Comparison of ENCODE assay signal across 8 cellular contexts in the genomic region with DNA sequence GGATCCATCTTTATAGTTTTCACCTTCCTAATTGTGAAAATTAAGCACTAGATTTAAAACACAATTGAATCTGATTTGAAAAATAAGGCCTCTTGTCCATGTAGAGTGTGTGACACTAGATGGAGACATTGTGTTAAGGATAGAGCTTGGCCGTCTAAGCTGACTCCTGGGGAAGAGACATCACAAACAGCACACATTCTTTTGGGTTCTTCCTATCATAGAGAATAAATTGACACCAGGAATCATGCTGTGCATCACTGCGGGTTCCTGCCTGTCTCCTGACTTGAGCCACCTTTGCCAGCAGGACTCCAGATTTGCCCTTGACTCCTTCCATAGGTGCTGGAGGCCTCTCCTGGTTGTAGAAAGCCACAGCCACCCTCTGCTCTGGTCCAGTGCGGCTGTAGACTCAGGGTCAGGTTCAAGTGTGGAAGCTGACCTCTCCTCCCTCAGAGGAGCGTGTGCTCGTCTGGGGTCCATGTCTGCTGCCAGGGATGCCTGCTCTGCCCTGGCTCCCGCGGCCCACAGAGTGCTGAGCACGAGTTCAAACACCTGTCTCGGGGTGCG. TPM values are rescaled to one million over a fixed set of nuclear protein-coding genes. Genes with fewer than 3 reads are reported as not detected.
DNase-seq lines count a peak whose midpoint lies in the region; ATAC-seq and TF ChIP-seq lines count a peak whose summit lies in the region.

No MANE protein-coding gene starts in this region.

- DNase-seq in AG08396 (ENCODE audit: low spot score), result peak; percentile 83
- DNase-seq in NCI-H146 treated with DMSO at 0.1 percent for 48 hours (lab: John Stamatoyannopoulos, UW; ENCODE audit: unreplicated experiment), result peak; percentile 33
- DNase-seq in SKM-1 (lab: John Stamatoyannopoulos, UW; ENCODE audit: unreplicated experiment), result peak; percentile 50
- DNase-seq in epidermal melanocyte (ENCODE audit: insufficient read length, low spot score), result peak; percentile 66
- DNase-seq in mucosa of gallbladder (ENCODE audit: low spot score), result peak; percentile 29

- ATAC-seq in HG02884 (IDR thresholded peaks at IDR 0.05; ENCODE audit: unreplicated experiment) (peak; percentile 89), HG03045 (IDR thresholded peaks at IDR 0.05; ENCODE audit: unreplicated experiment) (no peak)

- peak; percentile 49; the same call in 1 of the 2 replicates for TF ChIP-seq CTCF in GM12874 (IDR thresholded peaks at IDR 0.05; ENCODE audit: insufficient read depth, low read depth, low read length)

RNA-seq across cellular contexts. Expression of gene ROPN1L, which starts 11.2 kb away (rescaled TPM):
- 0.26 TPM for total RNA-seq in mucosa of gallbladder

Comparison
In these comparisons a context has a peak if more than half of its experiments do, and no peak if none do; other contexts are left out.
1. DNase-seq: peak in every context shown above with its lines; median percentile 83 in AG08396; 66 in epidermal melanocyte; 50 in SKM-1; 33 in NCI-H146 treated with DMSO at 0.1 percent for 48 hours; 29 in mucosa of gallbladder.